27 cellular contexts compared by ENCODE assay signal in the genomic region with DNA sequence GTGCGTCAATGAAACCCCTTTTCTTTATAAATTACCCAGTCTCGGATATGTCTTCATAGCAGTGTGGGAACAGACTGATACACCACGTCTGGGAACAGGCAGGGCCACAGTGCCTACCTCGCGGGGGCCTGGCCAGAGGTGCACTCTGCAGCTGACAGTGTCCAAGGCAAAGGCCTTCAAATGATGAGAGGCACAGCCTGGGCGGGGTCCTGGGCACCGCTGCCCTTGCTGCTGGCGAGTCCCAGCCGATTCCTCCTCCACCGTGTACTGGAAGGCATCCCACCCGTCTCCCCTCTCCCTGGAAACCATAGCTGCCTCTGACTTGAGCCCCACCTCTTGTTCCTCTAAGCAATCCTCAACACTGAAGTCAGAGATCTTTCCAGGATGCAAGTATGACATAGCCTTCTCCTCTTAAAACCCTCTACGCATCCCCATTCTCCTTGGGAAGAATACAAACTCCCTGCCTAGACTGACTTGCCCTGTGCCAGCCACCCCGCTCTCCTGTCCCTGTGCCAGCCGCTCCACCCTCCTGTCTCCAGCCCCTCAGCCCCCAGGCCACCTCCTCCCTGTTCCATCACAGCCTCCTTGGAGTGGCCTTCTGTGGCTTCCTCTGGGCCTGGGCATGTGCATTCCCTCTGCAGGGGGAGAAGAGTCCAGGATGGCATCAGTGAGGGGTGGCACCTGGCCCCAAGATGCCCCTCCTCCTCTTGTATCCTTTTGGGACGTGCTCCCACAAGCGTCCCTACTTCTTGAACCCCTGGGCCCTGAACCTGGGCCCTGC. TPM values are rescaled to one million over a fixed set of nuclear protein-coding genes. Genes with fewer than 3 reads are reported as not detected.
DNase-seq lines count a peak whose midpoint lies in the region; ATAC-seq, FAIRE-seq and TF ChIP-seq lines count a peak whose summit lies in the region.
"Had no signal": no experiment of that assay in that cellular context is flagged by ENCODE, and none has a peak within 500 bp of the region (broad histone marks: within the 10 kb centered on the region; RNA-seq: fewer than 3 reads in every experiment).

No MANE protein-coding gene starts in this region.

- POLR2A ChIA-PET in HepG2 (lab: Yijun Ruan, JAX): no interaction called here

- H3K4me3 ChIP-seq in right lobe of liver (no peak overlapping the region), HepG2 (replicated peaks in 1 of 3; ENCODE audit: insufficient read depth in 1 of 3, low read depth in 2 of 3, low read length in 3 of 3) (no peak overlapping the region), H7 (ENCODE audit: insufficient read depth, low read depth, low read length) (no peak overlapping the region)
- H3K4me3 ChIP-seq: breast epithelium, colonic mucosa, hepatocyte, K562, MG63, neural progenitor cell, prostate gland, skin epidermis had no signal

- no peak for TF ChIP-seq EP300 in HepG2 (IDR thresholded peaks at IDR 0.05; ENCODE audit: low read depth in 2 of 2, low read length in 2 of 2)
- TF ChIP-seq EP300 in HepG2 (CRISPR knock-in tag; IDR thresholded peaks at IDR 0.05; ENCODE audit: borderline replicate concordance): no peak

- H4K20me1 ChIP-seq in HepG2 (ENCODE audit: insufficient read depth, low read length): no peaks in the 10 kb centered on the region; the same call in 1 of the 2 replicates

- H2AFZ ChIP-seq in HepG2 (ENCODE audit: low read length): no peak overlapping the region
- H2AFZ ChIP-seq: hepatocyte, neural progenitor cell had no signal

- H3K27ac ChIP-seq in right lobe of liver: no peak overlapping the region
- no peak overlapping the region for H3K27ac ChIP-seq in HepG2 (ENCODE audit: extremely low read length, insufficient read depth, low read length)
- H3K27ac ChIP-seq: breast epithelium, colonic mucosa, foreskin keratinocyte, hepatocyte, neural progenitor cell, prostate gland, skin epidermis had no signal

- DNase-seq in right lobe of liver (peak; percentile 13 to 39 (median 27)), HepG2 (ENCODE audit: low spot score) (no peak), islet precursor cell (peak; percentile 37), posterior vena cava (ENCODE audit: low spot score) (peak; percentile 78), H7 (no peak), H4 (ENCODE audit: low spot score) (no peak)
- no peak for DNase-seq in stimulated activated CD4-positive, alpha-beta T cell treated with anti-CD3 and anti-CD28 coated beads, Interleukin-2, amount 100 ng/mL, for 24 hours
- DNase-seq: activated gamma-delta T cell treated with Interleukin-2 at 50 U/mL for 16 hours; amniotic stem cell; colonic mucosa; effector memory CD4-positive, alpha-beta T cell; EL; foreskin keratinocyte; immature natural killer cell; MG63; NCI-H1417 treated with DMSO at 0.1 percent for 48 hours; NCI-H2107; NCI-H446 treated with DMSO at 0.1 percent for 48 hours; stimulated activated CD4-positive, alpha-beta T cell treated with anti-CD3 and anti-CD28 coated beads, Interleukin-1b, Interleukin-23, amount 100 ng/mL, for 48 hours had no signal

- 70% methylated on average over 11 of the region's 16 CpGs for WGBS in right lobe of liver (ENCODE audit: insufficient coverage, low coverage, low lambda C conversion rate, missing lambda C conversion rate)
- WGBS in HepG2 (ENCODE audit: low lambda C conversion rate): 22% methylated on average over 8 of the region's 16 CpGs

- CTCF ChIA-PET in HepG2 (lab: Yijun Ruan, JAX; ENCODE audit: low intra/inter-chr PET ratio, low total read pairs): no interaction called here

- TF ChIP-seq CTCF in right lobe of liver (IDR thresholded peaks at IDR 0.05): no peak
- TF ChIP-seq CTCF in HepG2 (CRISPR knock-in tag; IDR thresholded peaks at IDR 0.05): no peak

- intact Hi-C loops in right lobe of liver (cut with DNase I) (no loop called here), HepG2 (cut with micrococcal nuclease; ENCODE audit: unreplicated experiment) (no loop called here), posterior vena cava (cut with DNase I) (no loop called here)

- FAIRE-seq in HepG2 (lab: Jason Lieb, UNC): no peak
- FAIRE-seq: K562 had no signal

- H3K9me3 ChIP-seq in right lobe of liver: no peaks in the 10 kb centered on the region
- H3K9me3 ChIP-seq in HepG2 (ENCODE audit: low read length): no peaks in the 10 kb centered on the region
- H3K9me3 ChIP-seq: breast epithelium, colonic mucosa, MG63, prostate gland had no signal

- H3K36me3 ChIP-seq in right lobe of liver (no peaks in the 10 kb centered on the region), HepG2 (replicated peaks in 1 of 2; ENCODE audit: control insufficient read depth in 1 of 2, insufficient read depth in 2 of 2, low read length in 2 of 2) (no peaks in the 10 kb centered on the region), H7 (replicated peaks; ENCODE audit: control insufficient read depth, insufficient read depth, low read length) (no peaks in the 10 kb centered on the region)
- H3K36me3 ChIP-seq: breast epithelium, colonic mucosa, MG63, neural progenitor cell, prostate gland had no signal

- H3K4me2 ChIP-seq in HepG2 (ENCODE audit: low read depth, low read length): no peak overlapping the region
- H3K4me2 ChIP-seq: hepatocyte, neural progenitor cell had no signal

- H3K9ac ChIP-seq in HepG2 (ENCODE audit: insufficient read depth, low read depth, low read length): no peak overlapping the region
- H3K9ac ChIP-seq: neural progenitor cell had no signal

- no TSS peak for BruUV-seq in HepG2 (replicated peaks; lab: Mats Ljungman, UMichigan)

- no peaks in the 10 kb centered on the region for H3K4me1 ChIP-seq in right lobe of liver
- no peaks in the 10 kb centered on the region for H3K4me1 ChIP-seq in HepG2 (ENCODE audit: insufficient read depth, low read length)
- H3K4me1 ChIP-seq: breast epithelium, colonic mucosa, foreskin keratinocyte, neural progenitor cell, prostate gland had no signal

- no peaks in the 10 kb centered on the region for H3K79me2 ChIP-seq in HepG2 (ENCODE audit: insufficient read depth, low read length)
- H3K79me2 ChIP-seq: hepatocyte had no signal

- ATAC-seq in right lobe of liver (no peak), HepG2 (no peak)
- ATAC-seq: foreskin keratinocyte; K562; SK-N-SH treated with all-trans-retinoic acid at 6 μM for 48 hours; stimulated activated memory B cell treated with anti-CD40 and anti-IgM and Interleukin-4, amounts not matched to agents 10 μg/mL and 1 μg/mL and 100 μg/mL, for 72 hours had no signal

- TF ChIP-seq POLR2A in right lobe of liver (IDR thresholded peaks at IDR 0.05) (no peak), HepG2 (IDR thresholded peaks at IDR 0.05; ENCODE audit: insufficient read depth in 1 of 2, low read depth in 2 of 2, low read length in 2 of 2) (no peak)

- in situ Hi-C loops in HepG2 (cut with HindIII; ENCODE audit: extremely low pct_ligation_motif_present, low pct_unique_long_range_greater_than_20kb): no loop called here

- H3K27me3 ChIP-seq in right lobe of liver (no peaks in the 10 kb centered on the region), HepG2 (ENCODE audit: control insufficient read depth in 1 of 2, insufficient read depth in 2 of 2, low read length in 2 of 2) (peaks cover 8 to 78% of the 10 kb centered on the region in 2 experiments; a peak in 3 of 5 replicates), H7 (ENCODE audit: control insufficient read depth, insufficient read depth, low read length) (no peaks in the 10 kb centered on the region)
- H3K27me3 ChIP-seq: colonic mucosa, foreskin keratinocyte, hepatocyte, MG63, neural progenitor cell had no signal

- TF ChIP-seq RAD21 in HepG2 (CRISPR knock-in tag; IDR thresholded peaks at IDR 0.05): no peak

TF ChIP-seq in HepG2, 621 proteins besides CTCF, POLR2A, EP300 and RAD21 (continues in another document):
- TF ChIP-seq, protein P1, sequence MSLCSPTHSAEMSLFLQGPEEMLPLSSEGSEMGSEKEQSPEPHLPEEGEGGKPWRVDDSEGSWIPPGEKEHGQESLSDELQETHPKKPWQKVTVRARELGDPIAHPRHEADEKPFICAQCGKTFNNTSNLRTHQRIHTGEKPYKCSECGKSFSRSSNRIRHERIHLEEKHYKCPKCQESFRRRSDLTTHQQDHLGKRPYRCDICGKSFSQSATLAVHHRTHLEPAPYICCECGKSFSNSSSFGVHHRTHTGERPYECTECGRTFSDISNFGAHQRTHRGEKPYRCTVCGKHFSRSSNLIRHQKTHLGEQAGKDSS (CRISPR knock-in tag; IDR thresholded peaks at IDR 0.05; ENCODE audit: borderline replicate concordance, low read depth): no peak

RNA-seq across cellular contexts. Expression of a gene that starts 8.1 kb away (rescaled TPM):
- total RNA-seq in right lobe of liver: 10 to 100 TPM in 2 of 6 experiments, 1 to 10 TPM in 4; 1.5 to 17.0 (median 7.7) TPM
- total RNA-seq in HepG2 (2016; rRNA removed; fragmentation: Illumina TruSeq; extraction: Trizol): not detected in 2 replicates
- total RNA-seq in HepG2 (2016; cell fraction: cytosol; rRNA removed; fragmentation: Illumina TruSeq; extraction: Trizol; ENCODE audit: low read depth): not detected in 2 replicates
- not detected in 2 replicates for total RNA-seq in HepG2 (2016; cell fraction: insoluble cytoplasmic fraction; rRNA removed; fragmentation: Illumina TruSeq; extraction: Trizol)
- not detected in 2 replicates for total RNA-seq in HepG2 (2016; cell fraction: membrane; rRNA removed; fragmentation: Illumina TruSeq; extraction: Trizol)
- not detected in 2 replicates for total RNA-seq in HepG2 (2016; cell fraction: nucleus; rRNA removed; fragmentation: Illumina TruSeq; extraction: Trizol)
- under 0.01 TPM in 1 of 2 replicates, not detected in the other for polyA plus RNA-seq in HepG2 (2011; rRNA removed)
- under 0.01 TPM in 1 of 2 replicates, not detected in the other for polyA plus RNA-seq in HepG2 (2011; cell fraction: cytosol; rRNA removed)
- 0.07 and 0.08 TPM in 2 replicates for polyA plus RNA-seq in HepG2 (2011; cell fraction: nucleus; rRNA removed)
- not detected in 2 replicates for polyA plus RNA-seq in HepG2 (2012)
- not detected in 2 replicates for polyA plus RNA-seq in HepG2 (2016; cell fraction: cytosol; fragmentation: Illumina TruSeq; extraction: Trizol; ENCODE audit: low read depth)
- polyA plus RNA-seq in HepG2 (2016; cell fraction: insoluble cytoplasmic fraction; fragmentation: Illumina TruSeq; extraction: Trizol; ENCODE audit: low read depth): not detected in 2 replicates
- polyA plus RNA-seq in HepG2 (2016; cell fraction: membrane; fragmentation: Illumina TruSeq; extraction: Trizol; ENCODE audit: low read depth): not detected in 2 replicates
- polyA plus RNA-seq in HepG2 (2016; cell fraction: nucleus; fragmentation: Illumina TruSeq; extraction: Trizol; ENCODE audit: insufficient read depth, low read depth): 0.19 TPM in 1 of 2 replicates, not detected in the other
- 0.04 and 20.3 TPM in 2 replicates for polyA minus RNA-seq in HepG2 (2011; rRNA and poly(A)+ RNA removed; ENCODE audit: low replicate concordance)
- 0.20 TPM in 1 of 2 replicates, not detected in the other for polyA minus RNA-seq in HepG2 (2011; cell fraction: cytosol; rRNA and poly(A)+ RNA removed)
- polyA minus RNA-seq in HepG2 (2011; cell fraction: nucleus; rRNA and poly(A)+ RNA removed): not detected in 2 replicates
- 100 to 1,000 TPM in 1 of 2 donors, 10 to 100 TPM in 1; 71.1 to 196 TPM for total RNA-seq in posterior vena cava
- total RNA-seq in H7 (2014; rRNA removed; shearing (Covaris generic)): 10.1 and 11.3 TPM in 2 replicates
- total RNA-seq in H4 (2014; rRNA removed; shearing (Covaris generic)): 26.8 and 32.1 TPM in 2 replicates
- polyA plus RNA-seq: immature natural killer cell had no signal

Comparison
In these comparisons a context has a peak if more than half of its experiments do, and no peak if none do; other contexts are left out.
1. DNase-seq: peak in right lobe of liver (3 of 3), islet precursor cell (single experiment) and posterior vena cava (single experiment); none in HepG2 (single experiment), stimulated activated CD4-positive, alpha-beta T cell treated with anti-CD3 and anti-CD28 coated beads, Interleukin-2, amount 100 ng/mL, for 24 hours (0 of 2), H7 (single experiment) and H4 (single experiment).